Comparison of ENCODE assay signal across 8 cellular contexts in genomic region chr10:80464557-80465466, GRCh38. TPM values are rescaled to one million over a fixed set of nuclear protein-coding genes. Genes with fewer than 3 reads are reported as not detected.
DNase-seq lines count a peak whose midpoint lies in the region; ATAC-seq, FAIRE-seq and TF ChIP-seq lines count a peak whose summit lies in the region.

No MANE protein-coding gene starts in this region.

- H3K4me1 Mint-ChIP-seq in activated B cell treated with CpG ODN at 0.5 μM for 24 hours, result peaks cover 92% of the 10 kb centered on the region

- peak; percentile 75 for DNase-seq in activated effector memory CD4-positive, alpha-beta T cell treated with anti-CD3 and anti-CD28 coated beads, Interleukin-2, amount 50 U/mL, for 16 hours
- DNase-seq in activated effector memory CD4-positive, alpha-beta T cell treated with Interleukin-2 at 50 U/mL for 16 hours, result no peak
- no peak for DNase-seq in activated B cell treated with CpG ODN at 0.5 μM for 24 hours
- no peak for DNase-seq in Right ventricle myocardium superior
- DNase-seq in pancreas, result peak in 3 of 6 donors; percentile 39 to 69 (median 46)
- no peak for DNase-seq in KG1 (lab: John Stamatoyannopoulos, UW)

- H3K27me3 Mint-ChIP-seq in activated B cell treated with CpG ODN at 0.5 μM for 24 hours, result no peaks in the 10 kb centered on the region

- no peak for ATAC-seq in activated B cell treated with CpG ODN at 0.5 μM for 24 hours (ENCODE audit: low read depth)
- peak; percentile 15 for ATAC-seq in Right ventricle myocardium superior (ENCODE audit: poor library complexity)
- peak; percentile 2 to 17 (median 8) for ATAC-seq in pancreas
- ATAC-seq in GM21619 (IDR thresholded peaks at IDR 0.05; ENCODE audit: unreplicated experiment), result no peak
- no peak for ATAC-seq in GM21526 (IDR thresholded peaks at IDR 0.05; ENCODE audit: low FRiP score, unreplicated experiment)

- no peak for FAIRE-seq in pancreas (lab: Jason Lieb, UNC)

- peak overlapping the region in 1 of 4 donors; percentile 11 for H3K4me3 ChIP-seq in pancreas

- no peaks in the 10 kb centered on the region for H3K27me3 ChIP-seq in pancreas

- H3K27ac ChIP-seq in pancreas, result peak overlapping the region; percentile 52 to 85 (median 64)

- H3K4me3 Mint-ChIP-seq in activated B cell treated with CpG ODN at 0.5 μM for 24 hours, result no peak overlapping the region

- H3K4me1 ChIP-seq in pancreas, result peaks cover 52 to 68% (median 63%) of the 10 kb centered on the region in 3 donors

- 18 to 22% methylated on average over 14 to 15 of the region's 15 CpGs for WGBS in pancreas, 2 donors

- H3K9me3 ChIP-seq in pancreas, result no peaks in the 10 kb centered on the region

- H3K9me3 Mint-ChIP-seq in activated B cell treated with CpG ODN at 0.5 μM for 24 hours, result no peaks in the 10 kb centered on the region

- no peaks in the 10 kb centered on the region for H3K36me3 ChIP-seq in pancreas

- H3K36me3 Mint-ChIP-seq in activated B cell treated with CpG ODN at 0.5 μM for 24 hours (ENCODE audit: low read depth), result peaks cover 10% of the 10 kb centered on the region

- TF ChIP-seq CTCF in activated B cell treated with CpG ODN at 0.5 μM for 24 hours (IDR thresholded peaks at IDR 0.05) (no peak), pancreas (IDR thresholded peaks at IDR 0.05) (no peak)

- H3K27ac Mint-ChIP-seq in activated B cell treated with CpG ODN at 0.5 μM for 24 hours, result peak overlapping the region; percentile 69

- intact Hi-C loops in activated B cell treated with CpG ODN at 0.5 μM for 24 hours (cut with micrococcal nuclease) (no loop called here), Right ventricle myocardium superior (cut with DNase I) (no loop called here), pancreas (cut with DNase I) (no loop called here)

- CTCF ChIA-PET in activated B cell treated with CpG ODN at 0.5 μM for 24 hours (lab: Charles Lee), result interaction anchor here (1.2 to 2.7 kb wide), 4 partner anchors 20 to 41 kb away, joined by 3 to 13 read pairs (median 4); no protein-coding TSS in a partner anchor

- POLR2A ChIA-PET in activated B cell treated with CpG ODN at 0.5 μM for 24 hours (lab: Charles Lee), result interaction anchor here (1.1 kb wide), 1 partner anchor 26 kb away, joined by 3 read pairs; no protein-coding TSS in a partner anchor

RNA-seq across cellular contexts. Expression of gene TSPAN14, which starts 10.7 kb away (rescaled TPM):
- 18.9 and 20.7 TPM in 2 replicates for total RNA-seq in activated B cell treated with CpG ODN at 0.5 μM for 24 hours
- 36.6 TPM for total RNA-seq in Right ventricle myocardium superior
- total RNA-seq in pancreas, result 10 to 100 TPM; 20.5 to 61.9 (median 26.2) TPM
- 10 to 100 TPM; 10.6 to 18.8 TPM for polyA plus RNA-seq in pancreas

RNA-seq across cellular contexts. Expression of gene PRXL2A, which starts 56.5 kb away (rescaled TPM):
- total RNA-seq in activated B cell treated with CpG ODN at 0.5 μM for 24 hours (8.5 and 10.3 TPM in 2 replicates), Right ventricle myocardium superior (110 TPM), pancreas (10 to 100 TPM; 18.2 to 39.8 (median 26.8) TPM)
- polyA plus RNA-seq in pancreas, result 10 to 100 TPM; 18.6 to 38.4 TPM

Comparison
In these comparisons a context has a peak if more than half of its experiments do, and no peak if none do; other contexts are left out.
1. ATAC-seq: peak in Right ventricle myocardium superior (single experiment) and pancreas (4 of 4); none in activated B cell treated with CpG ODN at 0.5 μM for 24 hours (single experiment), GM21619 (single experiment) and GM21526 (single experiment).